10 cellular contexts compared by ENCODE assay signal in genomic region chr12:69471667-69472385, GRCh38. TPM values are rescaled to one million over a fixed set of nuclear protein-coding genes. Genes with fewer than 3 reads are reported as not detected.
DNase-seq lines count a peak whose midpoint lies in the region; ATAC-seq, FAIRE-seq and TF ChIP-seq lines count a peak whose summit lies in the region.
"Had no signal": no experiment of that assay in that cellular context is flagged by ENCODE, and none has a peak within 500 bp of the region (broad histone marks: within the 10 kb centered on the region; RNA-seq: fewer than 3 reads in every experiment).

No MANE protein-coding gene starts in this region.

- TF ChIP-seq POLR2A in H1 (IDR thresholded peaks at IDR 0.05; ENCODE audit: control extremely low read depth in 1 of 2, low read depth in 2 of 2, low read length in 2 of 2): no peak

- H2BK20ac ChIP-seq in H1 (ENCODE audit: low read length): no peak overlapping the region

- no peak for TF ChIP-seq RAD21 in H1 (IDR thresholded peaks at IDR 0.05 in 1 of 2, conservative IDR thresholded peaks at IDR 0.05 in 1 of 2; ENCODE audit: low read depth in 2 of 2, low read length in 2 of 2)

- TF ChIP-seq EP300 in H1 (IDR thresholded peaks at IDR 0.05; ENCODE audit: borderline replicate concordance in 1 of 2, low read depth in 2 of 2, low read length in 2 of 2): no peak

- H3K9me3 ChIP-seq in DOHH2 (ENCODE audit: control insufficient read depth, insufficient read depth, low read length): no peaks in the 10 kb centered on the region
- H3K9me3 ChIP-seq in OCI-LY3 (ENCODE audit: insufficient read depth, low read length): no peaks in the 10 kb centered on the region
- no peaks in the 10 kb centered on the region for H3K9me3 ChIP-seq in H1 (ENCODE audit: insufficient read depth in 2 of 2, low read depth in 1 of 2, low read length in 1 of 2)

- H3K27ac ChIP-seq in DOHH2 (ENCODE audit: low read depth, low read length): no peak overlapping the region
- no peak overlapping the region for H3K27ac ChIP-seq in OCI-LY3 (ENCODE audit: low read length)
- H3K27ac ChIP-seq in H1 (ENCODE audit: low read depth, low read length): no peak overlapping the region

- no peak for TF ChIP-seq CTCF in DOHH2 (IDR thresholded peaks at IDR 0.05; ENCODE audit: low read depth, low read length, poor library complexity, severe bottlenecking)
- TF ChIP-seq CTCF in OCI-LY3 (IDR thresholded peaks at IDR 0.05; ENCODE audit: low read depth, low read length): no peak
- TF ChIP-seq CTCF in H1 (IDR thresholded peaks at IDR 0.05; ENCODE audit: control extremely low read depth in 1 of 3, insufficient read depth in 1 of 3, low read depth in 1 of 3, low read length in 3 of 3): no peak
- no peak for TF ChIP-seq CTCF in osteocyte (IDR thresholded peaks at IDR 0.05)

- H3K23ac ChIP-seq in H1 (ENCODE audit: insufficient read length): no peak overlapping the region

- H3K4me3 ChIP-seq in DOHH2 (ENCODE audit: low read length) (peak overlapping the region; percentile 90), OCI-LY3 (ENCODE audit: low read length) (peak overlapping the region; percentile 85), H1 (ENCODE audit: extremely low read depth in 1 of 4, insufficient read depth in 2 of 4, low read depth in 3 of 4, low read length in 4 of 4) (peak overlapping the region in 3 of 4 experiments; percentile 94 to 98 (median 95); a peak in 4 of 8 replicates)

- no peak overlapping the region for H2AK5ac ChIP-seq in H1 (ENCODE audit: low read depth, low read length)

- H3K4ac ChIP-seq in H1 (replicated peaks; ENCODE audit: insufficient read length, low read depth, low read length): no peak overlapping the region

- peaks cover 11% of the 10 kb centered on the region for H4K20me1 ChIP-seq in DOHH2 (ENCODE audit: control insufficient read depth, insufficient read depth, low read depth, low read length)
- H4K20me1 ChIP-seq in OCI-LY3 (ENCODE audit: insufficient read depth, low read length): peaks cover 36% of the 10 kb centered on the region
- peaks cover 6 to 8% of the 10 kb centered on the region in 2 experiments for H4K20me1 ChIP-seq in H1 (replicated peaks in 1 of 2; ENCODE audit: control insufficient read depth in 1 of 2, insufficient read depth in 2 of 2, low read length in 2 of 2)

- H3K79me1 ChIP-seq in H1 (ENCODE audit: low read depth, low read length): no peaks in the 10 kb centered on the region

- FAIRE-seq in H1 (lab: Jason Lieb, UNC): peak; percentile 7
- FAIRE-seq: urothelium cell line had no signal

- H3K27me3 Mint-ChIP-seq in osteocyte (ENCODE audit: unreplicated experiment): no peaks in the 10 kb centered on the region

- no peaks in the 10 kb centered on the region; the same call in 1 of the 2 replicates for H3K23me2 ChIP-seq in H1 (ENCODE audit: low read depth, low read length)

- peaks cover 68% of the 10 kb centered on the region for H3K4me1 Mint-ChIP-seq in osteocyte (ENCODE audit: unreplicated experiment)

- H2BK12ac ChIP-seq in H1 (ENCODE audit: low read depth, low read length): no peak overlapping the region

- no peak for ATAC-seq in GM21367 (IDR thresholded peaks at IDR 0.05; ENCODE audit: unreplicated experiment)

- H3K36me3 ChIP-seq in DOHH2 (ENCODE audit: control insufficient read depth, low read length): peaks cover 5% of the 10 kb centered on the region
- H3K36me3 ChIP-seq in OCI-LY3 (replicated peaks; ENCODE audit: low read depth, low read length): no peaks in the 10 kb centered on the region
- H3K36me3 ChIP-seq in H1 (ENCODE audit: control insufficient read depth in 2 of 4, insufficient read depth in 4 of 4, low read length in 3 of 4): no peaks in the 10 kb centered on the region

- no peak overlapping the region for H4K8ac ChIP-seq in H1 (ENCODE audit: extremely low read depth, insufficient read depth, low read length)

- peaks cover 66% of the 10 kb centered on the region for H3K79me2 ChIP-seq in DOHH2 (ENCODE audit: control insufficient read depth, low read length)
- peaks cover 65% of the 10 kb centered on the region for H3K79me2 ChIP-seq in OCI-LY3 (ENCODE audit: low read length)
- peaks cover 29 to 62% of the 10 kb centered on the region in 2 experiments for H3K79me2 ChIP-seq in H1 (ENCODE audit: control insufficient read depth in 1 of 2, insufficient read depth in 2 of 2, low read length in 2 of 2)

- H4K5ac ChIP-seq in H1 (ENCODE audit: insufficient read length, low read depth, low read length): no peak overlapping the region

- DNase-seq in H1 (ENCODE audit: low read depth in 1 of 2, low spot score in 2 of 2) (no peak), osteocyte (ENCODE audit: extremely low spot score, unreplicated experiment) (no peak), NCI-H446 (lab: John Stamatoyannopoulos, UW) (no peak), GOT3 (lab: John Stamatoyannopoulos, UW) (no peak)
- no peak for DNase-seq in stimulated activated CD4-positive, alpha-beta T cell treated with anti-CD3 and anti-CD28 coated beads, Interleukin-4, amount 100 ng/mL, for 4 hours
- DNase-seq: activated CD8-positive, alpha-beta memory T cell treated with anti-CD3 and anti-CD28 coated beads for 24 hours had no signal

- H3K18ac ChIP-seq in H1 (ENCODE audit: extremely low read depth, low read length): no peak overlapping the region

- peaks cover 35% of the 10 kb centered on the region for H3K4me1 ChIP-seq in DOHH2 (ENCODE audit: control insufficient read depth, low read length)
- H3K4me1 ChIP-seq in OCI-LY3 (ENCODE audit: low read length): peaks cover 24% of the 10 kb centered on the region
- peaks cover 7 to 16% (median 12%) of the 10 kb centered on the region in 4 experiments; a peak in 6 of 7 replicates for H3K4me1 ChIP-seq in H1 (replicated peaks in 1 of 4; ENCODE audit: control insufficient read depth in 3 of 4, insufficient read depth in 4 of 4, low read length in 3 of 4)

- H3K14ac ChIP-seq in H1 (ENCODE audit: insufficient read length): no peak overlapping the region

- no peak overlapping the region for H2BK120ac ChIP-seq in H1 (replicated peaks; ENCODE audit: low read depth, low read length)

- H3K9me3 Mint-ChIP-seq in osteocyte (ENCODE audit: unreplicated experiment): no peaks in the 10 kb centered on the region

- no peak overlapping the region for H3K56ac ChIP-seq in H1 (replicated peaks; ENCODE audit: insufficient read length, low read depth, low read length)

- H2BK5ac ChIP-seq in H1 (ENCODE audit: low read depth, low read length): no peak overlapping the region

- CTCF ChIA-PET in H1 (lab: Charles Lee; ENCODE audit: partially characterized antibody): interaction anchor here (1.0 to 1.8 kb wide), 3 partner anchors 24 to 96 kb away, joined by 3 to 6 read pairs (median 3); no protein-coding TSS in a partner anchor

- H3K27ac Mint-ChIP-seq in osteocyte (ENCODE audit: unreplicated experiment): peak overlapping the region; percentile 100

- no peaks in the 10 kb centered on the region for H3K36me3 Mint-ChIP-seq in osteocyte (ENCODE audit: unreplicated experiment)

- WGBS in H1 (ENCODE audit: extremely low coverage in 1 of 2, insufficient coverage in 1 of 2, insufficient read length in 1 of 2, insufficient replicate concordance in 2 of 2, low coverage in 1 of 2, low lambda C conversion rate in 2 of 2, missing lambda C conversion rate in 1 of 2), 2 experiments: 86% methylated on average over 5 of the region's 5 CpGs; no CpG with 5 or more reads in 1 of the 2 experiments

- H3K9me2 ChIP-seq in DOHH2 (replicated peaks; ENCODE audit: control insufficient read depth, low read length): no peaks in the 10 kb centered on the region

- no peak overlapping the region for H2BK15ac ChIP-seq in H1 (ENCODE audit: low read length)

- H3K9ac ChIP-seq in OCI-LY3 (ENCODE audit: low read length) (no peak overlapping the region), H1 (replicated peaks in 1 of 4; ENCODE audit: extremely low read depth in 1 of 4, low read depth in 3 of 4, low read length in 3 of 4) (no peak overlapping the region)

- H3K27me3 ChIP-seq in DOHH2 (ENCODE audit: control insufficient read depth, low read length) (no peaks in the 10 kb centered on the region), OCI-LY3 (ENCODE audit: low read depth, low read length) (no peaks in the 10 kb centered on the region), H1 (replicated peaks in 1 of 4; ENCODE audit: control insufficient read depth in 3 of 4, extremely low read depth in 1 of 4, insufficient read depth in 3 of 4, low read length in 3 of 4) (no peaks in the 10 kb centered on the region)

- H2AFZ ChIP-seq in OCI-LY3 (ENCODE audit: low read depth, low read length) (no peak overlapping the region), H1 (ENCODE audit: low read length) (no peak overlapping the region)

- no peak overlapping the region for H4K91ac ChIP-seq in H1 (replicated peaks; ENCODE audit: insufficient read length, low read length)

- peaks cover 3% of the 10 kb centered on the region; the same call in 1 of the 2 replicates for H3F3A ChIP-seq in DOHH2 (ENCODE audit: control insufficient read depth, insufficient read depth)

- H3K4me2 ChIP-seq in DOHH2 (ENCODE audit: low read length) (peak overlapping the region; percentile 89), OCI-LY3 (ENCODE audit: low read length) (peak overlapping the region; percentile 91), H1 (ENCODE audit: insufficient read depth in 1 of 2, low read depth in 2 of 2, low read length in 2 of 2) (peak overlapping the region; percentile 66 to 67)

- H3K4me3 Mint-ChIP-seq in osteocyte (ENCODE audit: unreplicated experiment): peak overlapping the region; percentile 99

- POLR2A ChIA-PET in H1 (lab: Charles Lee; ENCODE audit: partially characterized antibody): interaction anchor here (1.1 kb wide), 1 partner anchor 98 kb away, joined by 3 read pairs; no protein-coding TSS in a partner anchor

TF ChIP-seq in H1, 55 proteins besides CTCF, POLR2A, EP300 and RAD21 (continues in another document):
- TF ChIP-seq BACH1 (IDR thresholded peaks at IDR 0.05; ENCODE audit: low read length) (no peak), SP2 (IDR thresholded peaks at IDR 0.05; ENCODE audit: low read length) (no peak), GABPA (IDR thresholded peaks at IDR 0.05; ENCODE audit: borderline replicate concordance, insufficient read depth, low read length) (no peak), TAF1 (IDR thresholded peaks at IDR 0.05; ENCODE audit: low read depth, low read length) (no peak)

RNA-seq across cellular contexts. Expression of gene FRS2, which starts 1.6 kb away (rescaled TPM):
- 27.8 and 35.8 TPM in 2 replicates for total RNA-seq in H1 (2021; fragmentation: NEBNext Ultra II Directional; extraction: Animal tissue kit (Norgen Biotek cat#: 25700))
- polyA plus RNA-seq in H1 (2011; rRNA removed): 5.4 and 10.3 TPM in 2 replicates
- polyA plus RNA-seq in H1 (2011; cell fraction: cytosol; rRNA removed): 10.3 TPM
- polyA plus RNA-seq in H1 (2011; cell fraction: nucleus; rRNA removed): 6.6 TPM
- polyA plus RNA-seq in H1 (2012, experiment 1 of 2): 10.3 to 18.3 TPM (median 13.3 TPM) in 4 replicates
- polyA plus RNA-seq in H1 (2012, experiment 2 of 2): 0.66 TPM
- polyA plus RNA-seq in H1 (2013, experiment 1 of 2): 10.8 TPM
- polyA plus RNA-seq in H1 (2013, experiment 2 of 2): 10.9 TPM
- 32.9 and 49.5 TPM in 2 replicates for polyA minus RNA-seq in H1 (2011; rRNA and poly(A)+ RNA removed)
- polyA minus RNA-seq in H1 (2011; cell fraction: cytosol; rRNA and poly(A)+ RNA removed): 18.9 TPM
- polyA minus RNA-seq in H1 (2011; cell fraction: nucleus; rRNA and poly(A)+ RNA removed): 50.3 TPM
- 45.5 and 48.0 TPM in 2 replicates for total RNA-seq in osteocyte
